ENCODE assay signal across 8 cellular contexts in genomic region chr15:44195151-44195740, GRCh38. TPM values are rescaled to one million over a fixed set of nuclear protein-coding genes. Genes with fewer than 3 reads are reported as not detected.
DNase-seq lines count a peak whose midpoint lies in the region; ATAC-seq and TF ChIP-seq lines count a peak whose summit lies in the region.

Gene FRMD5 (minus strand): TSS chr15:44195271.

- peaks cover 69% of the 10 kb centered on the region for H3K27me3 Mint-ChIP-seq in T-helper 17 cell
- H3K27me3 Mint-ChIP-seq in type B pancreatic cell = peaks cover 61% of the 10 kb centered on the region

- peak within 1 kb of the TSS; percentile 71 for H3K27ac Mint-ChIP-seq in T-helper 17 cell
- H3K27ac Mint-ChIP-seq in type B pancreatic cell = peak within 1 kb of the TSS; percentile 75

- peak; percentile 92 for DNase-seq in GM10248 (ENCODE audit: extremely low spot score)
- DNase-seq in NCI-H128 (lab: John Stamatoyannopoulos, UW; ENCODE audit: unreplicated experiment) = peak; percentile 89
- DNase-seq in T-helper 17 cell = peak; percentile 74 to 80 (median 78)
- peak; percentile 89 for DNase-seq in left ventricle myocardium superior
- DNase-seq in posterior vena cava (ENCODE audit: low spot score) = peak; percentile 89
- DNase-seq in type B pancreatic cell (ENCODE audit: extremely low spot score, unreplicated experiment) = peak; percentile 94

- H3K9me3 ChIP-seq in T-helper 17 cell (ENCODE audit: control insufficient read depth, low read length, poor library complexity, severe bottlenecking) = no peaks in the 10 kb centered on the region

- peak; percentile 95 for ATAC-seq in HG02588 (IDR thresholded peaks at IDR 0.05; ENCODE audit: unreplicated experiment)
- ATAC-seq in T-helper 17 cell = peak; percentile 96
- ATAC-seq in left ventricle myocardium superior = peak; percentile 99

- no peaks in the 10 kb centered on the region for H3K9me3 Mint-ChIP-seq in type B pancreatic cell

- peaks cover 2% of the 10 kb centered on the region for H3K36me3 Mint-ChIP-seq in T-helper 17 cell (ENCODE audit: low read depth)
- no peaks in the 10 kb centered on the region for H3K36me3 Mint-ChIP-seq in type B pancreatic cell

- no peak for TF ChIP-seq CTCF in GM10248 (IDR thresholded peaks at IDR 0.05; ENCODE audit: control extremely low read depth, extremely low read depth, low read depth, missing control alignments)
- peak; percentile 69 for TF ChIP-seq CTCF in type B pancreatic cell (conservative IDR thresholded peaks at IDR 0.05)

- intact Hi-C loops in left ventricle myocardium superior (cut with micrococcal nuclease) = no loop called here
- intact Hi-C loops in posterior vena cava (cut with DNase I) = no loop called here

- POLR2A ChIA-PET in GM10248 (lab: Yijun Ruan, JAX) = no interaction called here

- CTCF ChIA-PET in GM10248 (lab: Yijun Ruan, JAX) = interaction anchor here (0.9 kb wide), 1 partner anchor 67 kb away, joined by 3 read pairs; no protein-coding TSS in a partner anchor

- peak within 1 kb of the TSS; percentile 90 for H3K4me3 Mint-ChIP-seq in T-helper 17 cell
- peak within 1 kb of the TSS; percentile 96 for H3K4me3 Mint-ChIP-seq in type B pancreatic cell

- peaks cover 12% of the 10 kb centered on the region for H3K4me1 Mint-ChIP-seq in T-helper 17 cell
- H3K4me1 Mint-ChIP-seq in type B pancreatic cell (ENCODE audit: unreplicated experiment) = no peaks in the 10 kb centered on the region

- H3K27ac ChIP-seq in angular gyrus (ENCODE audit: low read depth, low read length) = peak within 1 kb of the TSS; percentile 70

RNA-seq across cellular contexts. Expression of gene FRMD5, which starts in this region (rescaled TPM):
- not detected for total RNA-seq in T-helper 17 cell
- 42.5 TPM for total RNA-seq in left ventricle myocardium superior
- total RNA-seq in posterior vena cava = under 1 TPM; 0.33 to 0.37 TPM
- 3.8 and 5.7 TPM in 2 replicates for total RNA-seq in type B pancreatic cell (ENCODE audit: low replicate concordance)

Comparison
In these comparisons a context has a peak if more than half of its experiments do, and no peak if none do; other contexts are left out.
1. Peak in every context shown above with its lines: DNase-seq, ATAC-seq and H3K27ac ChIP-seq.
2. Peak in DNase-seq and ATAC-seq in T-helper 17 cell; RNA of the gene not detected or under 1 TPM.
3. Peak in DNase-seq in posterior vena cava; RNA of the gene not detected or under 1 TPM.